Comparison of ENCODE assay signal across 1 cellular context in the genomic region with DNA sequence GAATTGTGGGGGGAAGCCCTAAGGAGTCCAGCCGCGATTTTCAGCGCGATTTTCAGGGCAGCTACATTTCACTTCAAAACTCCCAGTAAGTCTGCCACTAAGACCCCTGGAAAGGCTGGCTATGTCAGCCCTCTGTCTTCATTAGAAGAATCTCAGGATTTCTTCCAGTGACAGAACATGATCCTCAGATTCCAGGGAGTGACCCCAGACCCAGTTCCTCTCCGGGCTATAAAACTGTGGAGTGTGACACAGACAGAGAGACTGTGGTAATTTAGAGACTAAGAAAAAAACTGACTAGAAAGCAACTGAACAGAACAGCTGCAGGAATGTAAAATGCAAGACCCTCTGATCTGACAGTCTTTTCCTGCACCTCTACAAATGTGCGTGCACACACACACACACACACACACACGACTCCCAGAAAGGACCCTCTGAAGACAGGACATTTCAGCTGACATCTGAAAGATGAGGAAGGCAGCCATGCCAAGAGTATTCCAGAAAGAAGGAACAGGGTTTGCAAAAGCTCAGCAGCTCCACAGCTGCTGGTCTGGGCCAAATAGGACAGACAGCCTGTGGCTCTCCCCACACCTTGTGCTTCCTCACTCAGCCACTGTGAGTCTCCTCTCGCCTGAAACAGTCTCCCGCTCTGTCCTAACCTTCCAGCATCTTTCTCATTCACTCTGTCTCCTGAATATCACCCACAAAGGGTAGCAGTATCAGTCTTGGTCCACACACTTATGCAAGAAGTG.
TF ChIP-seq lines count a peak whose summit lies in the region.

No MANE protein-coding gene starts in this region.

TF ChIP-seq in SK-N-SH treated with all-trans-retinoic acid at 6 μM for 48 hours, 23 proteins besides CTCF, POLR2A, EP300 and RAD21 (continued from another document):
- TF ChIP-seq, protein P1, sequence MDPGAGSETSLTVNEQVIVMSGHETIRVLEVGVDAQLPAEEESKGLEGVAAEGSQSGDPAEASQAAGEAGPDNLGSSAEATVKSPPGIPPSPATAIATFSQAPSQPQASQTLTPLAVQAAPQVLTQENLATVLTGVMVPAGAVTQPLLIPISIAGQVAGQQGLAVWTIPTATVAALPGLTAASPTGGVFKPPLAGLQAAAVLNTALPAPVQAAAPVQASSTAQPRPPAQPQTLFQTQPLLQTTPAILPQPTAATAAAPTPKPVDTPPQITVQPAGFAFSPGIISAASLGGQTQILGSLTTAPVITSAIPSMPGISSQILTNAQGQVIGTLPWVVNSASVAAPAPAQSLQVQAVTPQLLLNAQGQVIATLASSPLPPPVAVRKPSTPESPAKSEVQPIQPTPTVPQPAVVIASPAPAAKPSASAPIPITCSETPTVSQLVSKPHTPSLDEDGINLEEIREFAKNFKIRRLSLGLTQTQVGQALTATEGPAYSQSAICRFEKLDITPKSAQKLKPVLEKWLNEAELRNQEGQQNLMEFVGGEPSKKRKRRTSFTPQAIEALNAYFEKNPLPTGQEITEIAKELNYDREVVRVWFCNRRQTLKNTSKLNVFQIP (CRISPR knock-in tag; IDR thresholded peaks at IDR 0.05; ENCODE audit: borderline replicate concordance, low read depth): no peak
- TF ChIP-seq TOX (CRISPR knock-in tag; IDR thresholded peaks at IDR 0.05; ENCODE audit: borderline replicate concordance) (no peak), ZC3H10 (CRISPR knock-in tag; IDR thresholded peaks at IDR 0.05) (no peak), ZNF70 (CRISPR knock-in tag; IDR thresholded peaks at IDR 0.05) (no peak), PPARA (CRISPR knock-in tag; IDR thresholded peaks at IDR 0.05; ENCODE audit: borderline replicate concordance) (no peak), ZNF565 (CRISPR knock-in tag; conservative IDR thresholded peaks at IDR 0.05; ENCODE audit: low read depth) (no peak), CSDC2 (CRISPR knock-in tag; IDR thresholded peaks at IDR 0.05) (no peak), SNAI2 (CRISPR knock-in tag; IDR thresholded peaks at IDR 0.05) (no peak)
